In the genomic region with DNA sequence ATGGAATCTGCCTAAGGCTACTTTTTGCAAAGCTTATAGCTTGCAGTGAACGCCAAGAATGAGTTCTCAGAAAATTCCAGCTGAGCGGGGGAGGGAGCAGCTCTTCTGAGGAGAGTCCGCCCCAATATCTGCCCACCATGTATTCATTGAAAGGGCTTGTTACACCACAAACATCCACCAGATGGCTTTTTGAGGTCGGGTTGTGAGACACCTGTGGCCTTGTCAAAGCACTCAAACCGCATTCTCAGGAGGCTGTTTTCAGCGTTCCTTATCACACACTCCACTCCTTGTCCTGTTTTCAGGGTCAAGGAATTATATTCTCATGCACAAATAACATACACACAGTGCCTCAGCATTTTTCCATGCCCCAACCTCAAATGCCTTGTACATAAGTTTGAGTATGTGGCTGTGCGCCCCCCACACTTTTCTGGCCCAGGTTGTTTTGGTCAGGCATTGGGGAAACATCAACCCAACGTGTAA, we compare ENCODE assay signal across 8 cellular contexts. TPM values are rescaled to one million over a fixed set of nuclear protein-coding genes. Genes with fewer than 3 reads are reported as not detected.
DNase-seq lines count a peak whose midpoint lies in the region; ATAC-seq and TF ChIP-seq lines count a peak whose summit lies in the region.

No MANE protein-coding gene starts in this region.

- DNase-seq in ELR (ENCODE audit: low read depth): peak; percentile 68
- peak; percentile 30 for DNase-seq in HFFc6
- peak; percentile 41 for DNase-seq in NCI-H345 treated with DMSO at 0.1 percent for 48 hours (lab: John Stamatoyannopoulos, UW; ENCODE audit: unreplicated experiment)
- peak; percentile 38 for DNase-seq in activated CD4-positive, alpha-beta T cell treated with anti-CD3 and anti-CD28 coated beads, Interleukin-2, amount 50 U/mL, for 1 hour
- DNase-seq in effector memory CD4-positive, alpha-beta T cell: peak; percentile 11 to 33 (median 18)
- DNase-seq in mesothelial cell of epicardium (ENCODE audit: low spot score in 2 of 2, unreplicated experiment in 2 of 2): peak; percentile 36 to 58
- DNase-seq in stimulated activated naive B cell treated with anti-CD40 and anti-IgM and Interleukin-4, amounts not matched to agents 10 μg/mL and 1 μg/mL and 100 μg/mL, for 72 hours: peak; percentile 50
- DNase-seq in aorta: no peak

- H3K4me3 Mint-ChIP-seq in HFFc6 (no peak overlapping the region), mesothelial cell of epicardium (no peak overlapping the region)
- no peak overlapping the region for H3K4me3 Mint-ChIP-seq in stimulated activated naive B cell treated with anti-CD40 and anti-IgM and Interleukin-4, amounts not matched to agents 10 μg/mL and 1 μg/mL and 100 μg/mL, for 72 hours

- peaks cover 59% of the 10 kb centered on the region for H3K4me1 Mint-ChIP-seq in HFFc6 (ENCODE audit: low read depth)
- peaks cover 61% of the 10 kb centered on the region for H3K4me1 Mint-ChIP-seq in mesothelial cell of epicardium
- peaks cover 10 to 19% of the 10 kb centered on the region in 2 donors for H3K4me1 Mint-ChIP-seq in stimulated activated naive B cell treated with anti-CD40 and anti-IgM and Interleukin-4, amounts not matched to agents 10 μg/mL and 1 μg/mL and 100 μg/mL, for 72 hours

- no peak overlapping the region for H3K27ac Mint-ChIP-seq in HFFc6
- H3K27ac Mint-ChIP-seq in mesothelial cell of epicardium: peak overlapping the region; percentile 88
- H3K27ac Mint-ChIP-seq in stimulated activated naive B cell treated with anti-CD40 and anti-IgM and Interleukin-4, amounts not matched to agents 10 μg/mL and 1 μg/mL and 100 μg/mL, for 72 hours: no peak overlapping the region

- H3K9me3 Mint-ChIP-seq in HFFc6 (no peaks in the 10 kb centered on the region), mesothelial cell of epicardium (no peaks in the 10 kb centered on the region)
- no peaks in the 10 kb centered on the region for H3K9me3 Mint-ChIP-seq in stimulated activated naive B cell treated with anti-CD40 and anti-IgM and Interleukin-4, amounts not matched to agents 10 μg/mL and 1 μg/mL and 100 μg/mL, for 72 hours

- H3K36me3 Mint-ChIP-seq in HFFc6 (ENCODE audit: low read depth): no peaks in the 10 kb centered on the region
- H3K36me3 Mint-ChIP-seq in mesothelial cell of epicardium: no peaks in the 10 kb centered on the region
- H3K36me3 Mint-ChIP-seq in stimulated activated naive B cell treated with anti-CD40 and anti-IgM and Interleukin-4, amounts not matched to agents 10 μg/mL and 1 μg/mL and 100 μg/mL, for 72 hours: no peaks in the 10 kb centered on the region

- H3K27me3 Mint-ChIP-seq in HFFc6 (ENCODE audit: insufficient read depth): no peaks in the 10 kb centered on the region; the same call in 1 of the 2 replicates
- no peaks in the 10 kb centered on the region for H3K27me3 Mint-ChIP-seq in mesothelial cell of epicardium (ENCODE audit: low read depth)
- H3K27me3 Mint-ChIP-seq in stimulated activated naive B cell treated with anti-CD40 and anti-IgM and Interleukin-4, amounts not matched to agents 10 μg/mL and 1 μg/mL and 100 μg/mL, for 72 hours: peaks cover 0 to 6% of the 10 kb centered on the region in 2 donors

- ATAC-seq in stimulated activated naive B cell treated with anti-CD40 and anti-IgM and Interleukin-4, amounts not matched to agents 10 μg/mL and 1 μg/mL and 100 μg/mL, for 72 hours (replicated peaks): peak; percentile 84 to 88
- ATAC-seq in aorta (ENCODE audit: low FRiP score): no peak

- no peaks in the 10 kb centered on the region for H3K4me1 ChIP-seq in effector memory CD4-positive, alpha-beta T cell (ENCODE audit: control insufficient read depth, insufficient read depth, low read length, poor library complexity, severe bottlenecking)
- H3K4me1 ChIP-seq in aorta (ENCODE audit: control insufficient read depth in 1 of 2, insufficient read depth in 2 of 2, low read length in 2 of 2): no peaks in the 10 kb centered on the region

- TF ChIP-seq CTCF in HFFc6 (IDR thresholded peaks at IDR 0.05) (peak; percentile 77), mesothelial cell of epicardium (IDR thresholded peaks at IDR 0.05; ENCODE audit: unreplicated experiment) (peak; percentile 58)

- no peaks in the 10 kb centered on the region for H3K36me3 ChIP-seq in effector memory CD4-positive, alpha-beta T cell (ENCODE audit: control insufficient read depth, insufficient read depth, low read length)
- H3K36me3 ChIP-seq in aorta (ENCODE audit: control insufficient read depth in 1 of 2, insufficient read depth in 2 of 2, low read length in 1 of 2): no peaks in the 10 kb centered on the region

- H3K4me3 ChIP-seq in effector memory CD4-positive, alpha-beta T cell (ENCODE audit: insufficient read depth, low read depth, low read length, poor library complexity, severe bottlenecking): no peak overlapping the region
- no peak overlapping the region for H3K4me3 ChIP-seq in aorta (ENCODE audit: low read length in 2 of 2)

- H3K27me3 ChIP-seq in effector memory CD4-positive, alpha-beta T cell (replicated peaks; ENCODE audit: control insufficient read depth, insufficient read depth, low read length, poor library complexity, severe bottlenecking): peaks cover 3% of the 10 kb centered on the region
- H3K27me3 ChIP-seq in aorta (ENCODE audit: control insufficient read depth in 1 of 2, insufficient read depth in 2 of 2, low read length in 1 of 2): no peaks in the 10 kb centered on the region

- WGBS in aorta, 2 donors: 22% methylated on average over 8 of the region's 8 CpGs

- H3K27ac ChIP-seq in effector memory CD4-positive, alpha-beta T cell (ENCODE audit: insufficient read depth, low read length, poor library complexity, severe bottlenecking): no peak overlapping the region
- no peak overlapping the region for H3K27ac ChIP-seq in aorta (ENCODE audit: low read depth in 1 of 2, low read length in 2 of 2)

- intact Hi-C loops in aorta (cut with DNase I): loop anchor here (2.0 to 5.0 kb wide), 2 partner anchors 320 to 323 kb away; no protein-coding TSS in a partner anchor

- no peaks in the 10 kb centered on the region for H3K9me3 ChIP-seq in effector memory CD4-positive, alpha-beta T cell (ENCODE audit: control insufficient read depth, low read length)
- H3K9me3 ChIP-seq in aorta (ENCODE audit: control insufficient read depth, low read length): no peaks in the 10 kb centered on the region

RNA-seq across cellular contexts. Expression of gene C4BPB, which starts 3.9 kb away (rescaled TPM):
- under 1 TPM in 5 of 6 experiments, not detected in 1; 0.15 to 0.59 (median 0.24) TPM for total RNA-seq in HFFc6 (2021; fragmentation: NEBNext Ultra II Directional; extraction: Animal tissue kit (Norgen Biotek cat#: 25700))
- total RNA-seq in mesothelial cell of epicardium (0.47 to 0.78 TPM in 2 of 3 replicates, not detected in the other), aorta (10 to 100 TPM in 1 of 2 donors, under 1 TPM in 1; 0.94 to 10.7 TPM)
- 1 to 10 TPM; 1.7 to 8.6 TPM for polyA plus RNA-seq in aorta

RNA-seq across cellular contexts. Expression of gene C4BPA, which starts 19.3 kb away (rescaled TPM):
- total RNA-seq in HFFc6 (2021; fragmentation: NEBNext Ultra II Directional; extraction: Animal tissue kit (Norgen Biotek cat#: 25700)): not detected
- total RNA-seq in mesothelial cell of epicardium (0.09 to 0.20 TPM (median 0.16 TPM) in 3 replicates), aorta (under 1 TPM in 1 of 2 donors, not detected in 1; 0.33 TPM)
- under 1 TPM in 1 of 2 donors, not detected in 1; 0.50 TPM for polyA plus RNA-seq in aorta

RNA-seq across cellular contexts. Expression of gene PFKFB2, which starts 31.7 kb away (rescaled TPM):
- total RNA-seq in HFFc6 (2021; fragmentation: NEBNext Ultra II Directional; extraction: Animal tissue kit (Norgen Biotek cat#: 25700)): 1 to 10 TPM; 2.5 to 7.0 (median 3.2) TPM
- 12.5 to 13.6 TPM (median 12.7 TPM) in 3 replicates for total RNA-seq in mesothelial cell of epicardium
- total RNA-seq in aorta: 10 to 100 TPM in 1 of 2 donors, 1 to 10 TPM in 1; 9.6 to 13.7 TPM
- 1 to 10 TPM; 3.0 to 6.0 TPM for polyA plus RNA-seq in aorta

RNA-seq across cellular contexts. Expression of gene YOD1, which starts 33.7 kb away (rescaled TPM):
- 10 to 100 TPM in 1 of 6 experiments, 1 to 10 TPM in 5; 6.5 to 10.6 (median 7.1) TPM for total RNA-seq in HFFc6 (2021; fragmentation: NEBNext Ultra II Directional; extraction: Animal tissue kit (Norgen Biotek cat#: 25700))
- 9.6 to 10.3 TPM (median 10.1 TPM) in 3 replicates for total RNA-seq in mesothelial cell of epicardium
- total RNA-seq in aorta: 1 to 10 TPM; 5.5 to 6.6 TPM
- polyA plus RNA-seq in aorta: 1 to 10 TPM in 1 of 2 donors, under 1 TPM in 1; 0.75 to 2.7 TPM

RNA-seq across cellular contexts. Expression of gene C1orf116, which starts 52.2 kb away (rescaled TPM):
- under 1 TPM; 0.02 to 0.09 (median 0.06) TPM for total RNA-seq in HFFc6 (2021; fragmentation: NEBNext Ultra II Directional; extraction: Animal tissue kit (Norgen Biotek cat#: 25700))
- total RNA-seq in mesothelial cell of epicardium (0.44 to 0.67 TPM (median 0.57 TPM) in 3 replicates), aorta (under 1 TPM; 0.13 to 0.36 TPM)
- polyA plus RNA-seq in aorta: 1 to 10 TPM in 1 of 2 donors, under 1 TPM in 1; 0.08 to 2.8 TPM

Comparison
In these comparisons a context has a peak if more than half of its experiments do, and no peak if none do; other contexts are left out.
1. DNase-seq: peak in ELR (single experiment), HFFc6 (single experiment), NCI-H345 treated with DMSO at 0.1 percent for 48 hours (single experiment), activated CD4-positive, alpha-beta T cell treated with anti-CD3 and anti-CD28 coated beads, Interleukin-2, amount 50 U/mL, for 1 hour (single experiment), effector memory CD4-positive, alpha-beta T cell (3 of 3), mesothelial cell of epicardium (2 of 2) and stimulated activated naive B cell treated with anti-CD40 and anti-IgM and Interleukin-4, amounts not matched to agents 10 μg/mL and 1 μg/mL and 100 μg/mL, for 72 hours (single experiment); none in aorta (0 of 2).